ENCODE assay signal across 1 cellular context in genomic region chr22:22908941-22909604, GRCh38.
TF ChIP-seq lines count a peak whose summit lies in the region.

No MANE protein-coding gene starts in this region.

TF ChIP-seq in K562, 482 proteins besides CTCF, POLR2A, EP300 and RAD21:
- no peak for TF ChIP-seq ZBED1 (IDR thresholded peaks at IDR 0.05)
- TF ChIP-seq STAT5B (CRISPR knock-in tag; IDR thresholded peaks at IDR 0.05), result no peak
- TF ChIP-seq ELF2 (CRISPR knock-in tag; IDR thresholded peaks at IDR 0.05), result no peak
- no peak for TF ChIP-seq SMC3 (conservative IDR thresholded peaks at IDR 0.05; ENCODE audit: insufficient read depth, low read depth, low read length)
- peak in 1 of 2 experiments; percentile 37; a peak in 1 of 4 replicates for TF ChIP-seq MLX (CRISPR knock-in tag; conservative IDR thresholded peaks at IDR 0.05)
- TF ChIP-seq MCM7 (IDR thresholded peaks at IDR 0.05), result peak in 1 of 2 experiments; percentile 92; a peak in 2 of 4 replicates
- no peak for TF ChIP-seq RFX7 (CRISPR knock-in tag; IDR thresholded peaks at IDR 0.05)
- TF ChIP-seq NCOA4 (IDR thresholded peaks at IDR 0.05; ENCODE audit: partially characterized antibody), result no peak
- no peak for TF ChIP-seq DACH1 (IDR thresholded peaks at IDR 0.05; ENCODE audit: partially characterized antibody)
- TF ChIP-seq CSDE1 (IDR thresholded peaks at IDR 0.05), result no peak
- 0 out of 2 replicates have a peak, but pooled peaks have one; percentile 20 for TF ChIP-seq RB1 (IDR thresholded peaks at IDR 0.05; ENCODE audit: low read depth)
- no peak for TF ChIP-seq SMARCA5 (IDR thresholded peaks at IDR 0.05)
- TF ChIP-seq ZNF184 (CRISPR knock-in tag; IDR thresholded peaks at IDR 0.05), result peak; percentile 27; the same call in 1 of the 2 replicates
- no peak for TF ChIP-seq SREBF1 (IDR thresholded peaks at IDR 0.05; ENCODE audit: borderline replicate concordance, low read depth, low read length)
- TF ChIP-seq, protein P1, sequence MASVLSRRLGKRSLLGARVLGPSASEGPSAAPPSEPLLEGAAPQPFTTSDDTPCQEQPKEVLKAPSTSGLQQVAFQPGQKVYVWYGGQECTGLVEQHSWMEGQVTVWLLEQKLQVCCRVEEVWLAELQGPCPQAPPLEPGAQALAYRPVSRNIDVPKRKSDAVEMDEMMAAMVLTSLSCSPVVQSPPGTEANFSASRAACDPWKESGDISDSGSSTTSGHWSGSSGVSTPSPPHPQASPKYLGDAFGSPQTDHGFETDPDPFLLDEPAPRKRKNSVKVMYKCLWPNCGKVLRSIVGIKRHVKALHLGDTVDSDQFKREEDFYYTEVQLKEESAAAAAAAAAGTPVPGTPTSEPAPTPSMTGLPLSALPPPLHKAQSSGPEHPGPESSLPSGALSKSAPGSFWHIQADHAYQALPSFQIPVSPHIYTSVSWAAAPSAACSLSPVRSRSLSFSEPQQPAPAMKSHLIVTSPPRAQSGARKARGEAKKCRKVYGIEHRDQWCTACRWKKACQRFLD (CRISPR knock-in tag; IDR thresholded peaks at IDR 0.05), result no peak
- TF ChIP-seq PCBP2 (IDR thresholded peaks at IDR 0.05; ENCODE audit: low read depth, low read length, poor library complexity, severe bottlenecking), result no peak
